Comparison of ENCODE assay signal across 26 cellular contexts in genomic region chr1:11620924-11621323, GRCh38. TPM values are rescaled to one million over a fixed set of nuclear protein-coding genes. Genes with fewer than 3 reads are reported as not detected.
"Had no signal": no experiment of that assay in that cellular context is flagged by ENCODE, and none has a peak within 500 bp of the region (broad histone marks: within the 10 kb centered on the region; RNA-seq: fewer than 3 reads in every experiment).

No MANE protein-coding gene starts in this region.

- H3K36me3 Mint-ChIP-seq: mesothelial cell of epicardium, naive B cell had no signal

- FAIRE-seq: colon, endothelial cell of umbilical vein, islet of Langerhans, keratinocyte had no signal

- H3K9me3 Mint-ChIP-seq: mesothelial cell of epicardium had no signal

- H3K4me3 Mint-ChIP-seq: mesothelial cell of epicardium had no signal

- H3K27ac ChIP-seq: coronary artery, dorsolateral prefrontal cortex, esophagus squamous epithelium, gastrocnemius medialis, heart right ventricle, left lung, lower lobe of right lung had no signal

- H3K4me1 Mint-ChIP-seq: mesothelial cell of epicardium, naive B cell had no signal

- H3K4me3 ChIP-seq: coronary artery, dorsolateral prefrontal cortex, esophagus squamous epithelium, gastrocnemius medialis, heart right ventricle, left lung, lower lobe of right lung, mucosa of descending colon had no signal

- H3K36me3 ChIP-seq: esophagus squamous epithelium, gastrocnemius medialis, heart right ventricle, left lung, lower lobe of right lung had no signal

- H3K9me3 ChIP-seq: esophagus squamous epithelium, gastrocnemius medialis, heart right ventricle, left lung, lower lobe of right lung, mucosa of descending colon had no signal

- DNase-seq: dermis blood vessel endothelial cell; dorsolateral prefrontal cortex; effector CD4-positive, alpha-beta T cell; effector memory CD4-positive, alpha-beta T cell; esophagus squamous epithelium; foreskin fibroblast; foreskin melanocyte; gastrocnemius medialis; glutamatergic neuron; head of caudate nucleus; heart right ventricle; hippocampal formation; left cardiac atrium; left lung; left ventricle myocardium superior; lower lobe of right lung; mesenchymal stem cell; mucosa of descending colon; naive B cell had no signal

- H3K4me1 ChIP-seq: esophagus squamous epithelium, gastrocnemius medialis, heart right ventricle, left lung, lower lobe of right lung had no signal

- ATAC-seq: gastrocnemius medialis, heart right ventricle, left cardiac atrium, left lung, left ventricle myocardium superior, lower lobe of right lung, mucosa of descending colon had no signal

- H3K27ac Mint-ChIP-seq: mesothelial cell of epicardium had no signal

RNA-seq across cellular contexts. Expression of gene FBXO2, which starts 33.3 kb away (rescaled TPM):
- total RNA-seq: myocyte had no signal
